ENCODE assay signal across 1 cellular context in the genomic region with DNA sequence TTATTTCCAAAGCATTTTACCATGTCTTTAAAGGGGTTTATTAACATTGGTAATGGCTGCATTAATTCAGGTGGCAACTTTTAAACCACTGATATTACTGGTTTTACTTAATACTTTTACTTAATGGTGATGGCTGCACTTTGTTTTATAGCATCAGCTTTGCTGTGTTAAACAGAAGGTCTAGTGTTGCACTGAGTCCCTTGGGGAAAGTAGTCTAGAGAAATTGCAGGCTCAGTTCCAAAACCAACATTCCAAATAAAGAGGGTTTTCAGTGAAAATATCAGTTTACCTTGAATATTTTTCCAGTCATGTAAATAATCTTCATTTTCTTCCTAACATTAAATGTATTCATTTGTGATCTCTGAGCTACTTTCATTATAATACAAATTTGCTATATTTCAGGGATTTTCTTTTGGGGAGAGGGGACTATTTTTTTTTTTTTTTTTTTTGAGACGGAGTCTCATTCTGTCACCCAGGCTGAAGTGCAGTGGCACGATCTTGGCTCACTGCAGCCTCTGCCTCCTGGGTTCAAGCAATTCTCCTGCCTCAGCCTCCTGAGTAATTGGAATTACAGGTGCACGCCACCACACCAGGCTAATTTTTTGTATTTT.
TF ChIP-seq lines count a peak whose summit lies in the region.

No MANE protein-coding gene starts in this region.

TF ChIP-seq in HEK293, 187 proteins besides CTCF, POLR2A, EP300 and RAD21 (continued from another document):
- TF ChIP-seq, protein P1, sequence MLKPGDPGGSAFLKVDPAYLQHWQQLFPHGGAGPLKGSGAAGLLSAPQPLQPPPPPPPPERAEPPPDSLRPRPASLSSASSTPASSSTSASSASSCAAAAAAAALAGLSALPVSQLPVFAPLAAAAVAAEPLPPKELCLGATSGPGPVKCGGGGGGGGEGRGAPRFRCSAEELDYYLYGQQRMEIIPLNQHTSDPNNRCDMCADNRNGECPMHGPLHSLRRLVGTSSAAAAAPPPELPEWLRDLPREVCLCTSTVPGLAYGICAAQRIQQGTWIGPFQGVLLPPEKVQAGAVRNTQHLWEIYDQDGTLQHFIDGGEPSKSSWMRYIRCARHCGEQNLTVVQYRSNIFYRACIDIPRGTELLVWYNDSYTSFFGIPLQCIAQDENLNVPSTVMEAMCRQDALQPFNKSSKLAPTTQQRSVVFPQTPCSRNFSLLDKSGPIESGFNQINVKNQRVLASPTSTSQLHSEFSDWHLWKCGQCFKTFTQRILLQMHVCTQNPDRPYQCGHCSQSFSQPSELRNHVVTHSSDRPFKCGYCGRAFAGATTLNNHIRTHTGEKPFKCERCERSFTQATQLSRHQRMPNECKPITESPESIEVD (tag by site-specific recombination; IDR thresholded peaks at IDR 0.05) = peak; percentile 95
- TF ChIP-seq ZNF561 (tag by site-specific recombination; IDR thresholded peaks at IDR 0.05; ENCODE audit: borderline replicate concordance) (0 out of 2 replicates have a peak, but pooled peaks have one; percentile 34), ZNF366 (tag by site-specific recombination; conservative IDR thresholded peaks at IDR 0.05) (peak; percentile 43; the same call in 1 of the 2 replicates), ZNF184 (tag by site-specific recombination; IDR thresholded peaks at IDR 0.05) (0 out of 2 replicates have a peak, but pooled peaks have one; percentile 66), ZNF10 (tag by site-specific recombination; IDR thresholded peaks at IDR 0.05) (0 out of 2 replicates have a peak, but pooled peaks have one; percentile 11), WT1 (tag by site-specific recombination; IDR thresholded peaks at IDR 0.05) (peak; percentile 21; the same call in 1 of the 2 replicates), ZEB2 (tag by site-specific recombination; IDR thresholded peaks at IDR 0.05) (peak; percentile 68), ZNF629 (tag by site-specific recombination; IDR thresholded peaks at IDR 0.05) (peak; percentile 40; the same call in 1 of the 2 replicates), SP7 (tag by site-specific recombination; IDR thresholded peaks at IDR 0.05) (0 out of 2 replicates have a peak, but pooled peaks have one; percentile 9), ZNF585B (tag by site-specific recombination; IDR thresholded peaks at IDR 0.05) (peak; percentile 49), MZF1 (tag by site-specific recombination; IDR thresholded peaks at IDR 0.05; ENCODE audit: borderline replicate concordance) (peak; percentile 23; the same call in 1 of the 2 replicates)
- TF ChIP-seq, protein P2, sequence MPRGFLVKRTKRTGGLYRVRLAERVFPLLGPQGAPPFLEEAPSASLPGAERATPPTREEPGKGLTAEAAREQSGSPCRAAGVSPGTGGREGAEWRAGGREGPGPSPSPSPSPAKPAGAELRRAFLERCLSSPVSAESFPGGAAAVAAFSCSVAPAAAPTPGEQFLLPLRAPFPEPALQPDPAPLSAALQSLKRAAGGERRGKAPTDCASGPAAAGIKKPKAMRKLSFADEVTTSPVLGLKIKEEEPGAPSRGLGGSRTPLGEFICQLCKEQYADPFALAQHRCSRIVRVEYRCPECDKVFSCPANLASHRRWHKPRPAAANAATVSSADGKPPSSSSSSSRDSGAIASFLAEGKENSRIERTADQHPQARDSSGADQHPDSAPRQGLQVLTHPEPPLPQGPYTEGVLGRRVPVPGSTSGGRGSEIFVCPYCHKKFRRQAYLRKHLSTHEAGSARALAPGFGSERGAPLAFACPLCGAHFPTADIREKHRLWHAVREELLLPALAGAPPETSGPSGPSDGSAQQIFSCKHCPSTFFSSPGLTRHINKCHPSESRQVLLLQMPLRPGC (tag by site-specific recombination; IDR thresholded peaks at IDR 0.05) = peak; percentile 57; the same call in 1 of the 2 replicates
- TF ChIP-seq, protein P3, sequence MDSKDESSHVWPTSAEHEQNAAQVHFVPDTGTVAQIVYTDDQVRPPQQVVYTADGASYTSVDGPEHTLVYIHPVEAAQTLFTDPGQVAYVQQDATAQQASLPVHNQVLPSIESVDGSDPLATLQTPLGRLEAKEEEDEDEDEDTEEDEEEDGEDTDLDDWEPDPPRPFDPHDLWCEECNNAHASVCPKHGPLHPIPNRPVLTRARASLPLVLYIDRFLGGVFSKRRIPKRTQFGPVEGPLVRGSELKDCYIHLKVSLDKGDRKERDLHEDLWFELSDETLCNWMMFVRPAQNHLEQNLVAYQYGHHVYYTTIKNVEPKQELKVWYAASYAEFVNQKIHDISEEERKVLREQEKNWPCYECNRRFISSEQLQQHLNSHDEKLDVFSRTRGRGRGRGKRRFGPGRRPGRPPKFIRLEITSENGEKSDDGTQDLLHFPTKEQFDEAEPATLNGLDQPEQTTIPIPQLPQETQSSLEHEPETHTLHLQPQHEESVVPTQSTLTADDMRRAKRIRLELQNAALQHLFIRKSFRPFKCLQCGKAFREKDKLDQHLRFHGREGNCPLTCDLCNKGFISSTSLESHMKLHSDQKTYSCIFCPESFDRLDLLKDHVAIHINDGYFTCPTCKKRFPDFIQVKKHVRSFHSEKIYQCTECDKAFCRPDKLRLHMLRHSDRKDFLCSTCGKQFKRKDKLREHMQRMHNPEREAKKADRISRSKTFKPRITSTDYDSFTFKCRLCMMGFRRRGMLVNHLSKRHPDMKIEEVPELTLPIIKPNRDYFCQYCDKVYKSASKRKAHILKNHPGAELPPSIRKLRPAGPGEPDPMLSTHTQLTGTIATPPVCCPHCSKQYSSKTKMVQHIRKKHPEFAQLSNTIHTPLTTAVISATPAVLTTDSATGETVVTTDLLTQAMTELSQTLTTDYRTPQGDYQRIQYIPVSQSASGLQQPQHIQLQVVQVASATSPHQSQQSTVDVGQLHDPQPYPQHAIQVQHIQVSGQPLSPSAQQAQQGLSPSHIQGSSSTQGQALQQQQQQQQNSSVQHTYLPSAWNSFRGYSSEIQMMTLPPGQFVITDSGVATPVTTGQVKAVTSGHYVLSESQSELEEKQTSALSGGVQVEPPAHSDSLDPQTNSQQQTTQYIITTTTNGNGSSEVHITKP (tag by site-specific recombination; IDR thresholded peaks at IDR 0.05) = peak; percentile 32
- TF ChIP-seq, protein P4, sequence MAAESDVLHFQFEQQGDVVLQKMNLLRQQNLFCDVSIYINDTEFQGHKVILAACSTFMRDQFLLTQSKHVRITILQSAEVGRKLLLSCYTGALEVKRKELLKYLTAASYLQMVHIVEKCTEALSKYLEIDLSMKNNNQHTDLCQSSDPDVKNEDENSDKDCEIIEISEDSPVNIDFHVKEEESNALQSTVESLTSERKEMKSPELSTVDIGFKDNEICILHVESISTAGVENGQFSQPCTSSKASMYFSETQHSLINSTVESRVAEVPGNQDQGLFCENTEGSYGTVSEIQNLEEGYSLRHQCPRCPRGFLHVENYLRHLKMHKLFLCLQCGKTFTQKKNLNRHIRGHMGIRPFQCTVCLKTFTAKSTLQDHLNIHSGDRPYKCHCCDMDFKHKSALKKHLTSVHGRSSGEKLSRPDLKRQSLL (tag by site-specific recombination; IDR thresholded peaks at IDR 0.05) = peak; percentile 62; the same call in 1 of the 2 replicates
- TF ChIP-seq, protein P5, sequence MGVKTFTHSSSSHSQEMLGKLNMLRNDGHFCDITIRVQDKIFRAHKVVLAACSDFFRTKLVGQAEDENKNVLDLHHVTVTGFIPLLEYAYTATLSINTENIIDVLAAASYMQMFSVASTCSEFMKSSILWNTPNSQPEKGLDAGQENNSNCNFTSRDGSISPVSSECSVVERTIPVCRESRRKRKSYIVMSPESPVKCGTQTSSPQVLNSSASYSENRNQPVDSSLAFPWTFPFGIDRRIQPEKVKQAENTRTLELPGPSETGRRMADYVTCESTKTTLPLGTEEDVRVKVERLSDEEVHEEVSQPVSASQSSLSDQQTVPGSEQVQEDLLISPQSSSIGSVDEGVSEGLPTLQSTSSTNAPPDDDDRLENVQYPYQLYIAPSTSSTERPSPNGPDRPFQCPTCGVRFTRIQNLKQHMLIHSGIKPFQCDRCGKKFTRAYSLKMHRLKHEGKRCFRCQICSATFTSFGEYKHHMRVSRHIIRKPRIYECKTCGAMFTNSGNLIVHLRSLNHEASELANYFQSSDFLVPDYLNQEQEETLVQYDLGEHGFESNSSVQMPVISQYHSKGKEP (tag by site-specific recombination; IDR thresholded peaks at IDR 0.05) = peak; percentile 84; the same call in 1 of the 2 replicates
- TF ChIP-seq, protein P6, sequence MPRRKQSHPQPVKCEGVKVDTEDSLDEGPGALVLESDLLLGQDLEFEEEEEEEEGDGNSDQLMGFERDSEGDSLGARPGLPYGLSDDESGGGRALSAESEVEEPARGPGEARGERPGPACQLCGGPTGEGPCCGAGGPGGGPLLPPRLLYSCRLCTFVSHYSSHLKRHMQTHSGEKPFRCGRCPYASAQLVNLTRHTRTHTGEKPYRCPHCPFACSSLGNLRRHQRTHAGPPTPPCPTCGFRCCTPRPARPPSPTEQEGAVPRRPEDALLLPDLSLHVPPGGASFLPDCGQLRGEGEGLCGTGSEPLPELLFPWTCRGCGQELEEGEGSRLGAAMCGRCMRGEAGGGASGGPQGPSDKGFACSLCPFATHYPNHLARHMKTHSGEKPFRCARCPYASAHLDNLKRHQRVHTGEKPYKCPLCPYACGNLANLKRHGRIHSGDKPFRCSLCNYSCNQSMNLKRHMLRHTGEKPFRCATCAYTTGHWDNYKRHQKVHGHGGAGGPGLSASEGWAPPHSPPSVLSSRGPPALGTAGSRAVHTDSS (tag by site-specific recombination; IDR thresholded peaks at IDR 0.05) = 0 out of 2 replicates have a peak, but pooled peaks have one; percentile 28
- TF ChIP-seq, protein P7, sequence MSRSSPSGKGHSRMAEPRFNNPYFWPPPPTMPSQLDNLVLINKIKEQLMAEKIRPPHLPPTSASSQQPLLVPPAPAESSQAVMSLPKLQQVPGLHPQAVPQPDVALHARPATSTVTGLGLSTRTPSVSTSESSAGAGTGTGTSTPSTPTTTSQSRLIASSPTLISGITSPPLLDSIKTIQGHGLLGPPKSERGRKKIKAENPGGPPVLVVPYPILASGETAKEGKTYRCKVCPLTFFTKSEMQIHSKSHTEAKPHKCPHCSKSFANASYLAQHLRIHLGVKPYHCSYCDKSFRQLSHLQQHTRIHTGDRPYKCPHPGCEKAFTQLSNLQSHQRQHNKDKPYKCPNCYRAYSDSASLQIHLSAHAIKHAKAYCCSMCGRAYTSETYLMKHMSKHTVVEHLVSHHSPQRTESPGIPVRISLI (tag by site-specific recombination; IDR thresholded peaks at IDR 0.05) = peak; percentile 84
